ENCODE assay signal across 13 cellular contexts in the genomic region with DNA sequence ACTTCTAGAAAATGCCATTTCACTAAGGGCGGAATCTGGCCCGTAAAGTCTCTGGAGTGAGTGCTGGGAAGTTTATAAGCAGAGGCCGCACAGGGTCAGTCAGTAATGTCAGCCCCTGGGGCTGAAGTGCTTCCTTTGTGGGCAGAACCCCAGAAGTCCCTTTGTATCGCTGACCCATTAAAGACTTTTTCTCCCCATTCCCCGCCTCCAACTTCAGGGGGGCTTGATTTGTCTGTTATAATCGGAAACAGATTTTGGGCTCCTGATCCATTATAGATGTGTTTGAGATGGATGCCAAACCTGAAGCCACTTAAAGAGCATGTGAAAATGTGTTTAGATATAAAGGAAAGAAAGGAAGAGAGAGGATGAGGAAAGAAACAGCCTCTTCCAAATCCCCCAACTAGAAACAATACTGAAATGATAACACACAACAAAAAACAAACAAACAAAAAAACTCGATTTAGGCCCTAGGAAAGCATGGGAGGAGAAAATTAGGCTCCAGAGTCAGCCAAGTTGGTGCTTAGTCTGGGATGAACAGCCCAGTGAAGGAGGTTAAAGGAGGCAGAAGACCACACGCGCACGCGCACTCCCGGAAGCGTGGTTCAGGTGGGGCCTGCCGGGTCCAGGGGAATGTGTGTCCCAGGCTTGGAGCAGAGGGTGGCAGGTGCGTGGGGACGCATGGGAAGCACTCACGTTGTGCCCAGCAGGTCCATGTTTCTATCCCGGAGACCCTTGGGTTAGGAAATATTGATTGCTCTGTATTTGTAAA. TPM values are rescaled to one million over a fixed set of nuclear protein-coding genes. Genes with fewer than 3 reads are reported as not detected.
DNase-seq lines count a peak whose midpoint lies in the region; ATAC-seq and TF ChIP-seq lines count a peak whose summit lies in the region.
"Had no signal": no experiment of that assay in that cellular context is flagged by ENCODE, and none has a peak within 500 bp of the region (broad histone marks: within the 10 kb centered on the region; RNA-seq: fewer than 3 reads in every experiment).

No MANE protein-coding gene starts in this region.

- peaks cover 88% of the 10 kb centered on the region for H3K4me1 Mint-ChIP-seq in activated CD4-positive, alpha-beta T cell treated with anti-CD3 and anti-CD28 coated beads, Interleukin-2, amount 10 ng/mL, durations not matched to agents 24 days and 14 days
- peaks cover 48% of the 10 kb centered on the region for H3K4me1 Mint-ChIP-seq in osteocyte (ENCODE audit: unreplicated experiment)

- no peaks in the 10 kb centered on the region for H3K27me3 Mint-ChIP-seq in activated CD4-positive, alpha-beta T cell treated with anti-CD3 and anti-CD28 coated beads, Interleukin-2, amount 10 ng/mL, durations not matched to agents 24 days and 14 days
- H3K27me3 Mint-ChIP-seq in osteocyte (ENCODE audit: unreplicated experiment) = no peaks in the 10 kb centered on the region

- H3K4me3 Mint-ChIP-seq in activated CD4-positive, alpha-beta T cell treated with anti-CD3 and anti-CD28 coated beads, Interleukin-2, amount 10 ng/mL, durations not matched to agents 24 days and 14 days = peak overlapping the region; percentile 29
- no peak overlapping the region for H3K4me3 Mint-ChIP-seq in osteocyte (ENCODE audit: unreplicated experiment)

- peaks cover 56% of the 10 kb centered on the region for H3K36me3 Mint-ChIP-seq in activated CD4-positive, alpha-beta T cell treated with anti-CD3 and anti-CD28 coated beads, Interleukin-2, amount 10 ng/mL, durations not matched to agents 24 days and 14 days (ENCODE audit: low read depth)
- peaks cover 12% of the 10 kb centered on the region for H3K36me3 Mint-ChIP-seq in osteocyte (ENCODE audit: unreplicated experiment)

- intact Hi-C loops in activated CD4-positive, alpha-beta T cell treated with anti-CD3 and anti-CD28 coated beads, Interleukin-2, amount 10 ng/mL, durations not matched to agents 24 days and 14 days (cut with micrococcal nuclease) = loop anchor here (5.0 kb wide), 1 partner anchor 179 kb away; no protein-coding TSS in a partner anchor
- intact Hi-C loops in dorsolateral prefrontal cortex (cut with DNase I) = no loop called here

- H3K9me3 Mint-ChIP-seq in activated CD4-positive, alpha-beta T cell treated with anti-CD3 and anti-CD28 coated beads, Interleukin-2, amount 10 ng/mL, durations not matched to agents 24 days and 14 days = no peaks in the 10 kb centered on the region
- H3K9me3 Mint-ChIP-seq in osteocyte (ENCODE audit: unreplicated experiment) = no peaks in the 10 kb centered on the region

- DNase-seq in activated CD4-positive, alpha-beta T cell treated with anti-CD3 and anti-CD28 coated beads, Interleukin-2, amount 10 ng/mL, durations not matched to agents 24 days and 14 days = no peak
- DNase-seq in activated CD4-positive, alpha-beta T cell treated with anti-CD3 and anti-CD28 coated beads for 4 hours = no peak
- peak; percentile 36 for DNase-seq in NCI-H2227 treated with DMSO at 0.1 percent for 48 hours (lab: John Stamatoyannopoulos, UW)
- no peak for DNase-seq in dorsolateral prefrontal cortex
- DNase-seq in osteocyte (ENCODE audit: extremely low spot score, unreplicated experiment) = no peak
- DNase-seq in NCI-H128 (lab: John Stamatoyannopoulos, UW; ENCODE audit: unreplicated experiment) = no peak
- DNase-seq: KBM-7, NCI-H1105, NCI-H446 treated with DMSO at 0.1 percent for 48 hours had no signal

- H3K27me3 ChIP-seq in dorsolateral prefrontal cortex = no peaks in the 10 kb centered on the region
- H3K27me3 ChIP-seq: SJSA1 had no signal

- no peak for ATAC-seq in HG03521 (IDR thresholded peaks at IDR 0.05; ENCODE audit: unreplicated experiment)
- no peak for ATAC-seq in HG02840 (IDR thresholded peaks at IDR 0.05; ENCODE audit: low FRiP score, unreplicated experiment)

- TF ChIP-seq CTCF in dorsolateral prefrontal cortex (IDR thresholded peaks at IDR 0.05 in 54 of 56, conservative IDR thresholded peaks at IDR 0.05 in 2 of 56; ENCODE audit: low read depth in 1 of 56, partially characterized antibody in 56 of 56) = no peak
- no peak for TF ChIP-seq CTCF in osteocyte (IDR thresholded peaks at IDR 0.05)

- H3K27ac ChIP-seq in dorsolateral prefrontal cortex = peak overlapping the region in 53 of 59 donors; percentile 1 to 88 (median 67)
- H3K27ac ChIP-seq: epithelial cell of prostate, SJSA1 had no signal

- no peak overlapping the region for H3K4me3 ChIP-seq in dorsolateral prefrontal cortex
- H3K4me3 ChIP-seq: SJSA1 had no signal

- H3K27ac Mint-ChIP-seq in activated CD4-positive, alpha-beta T cell treated with anti-CD3 and anti-CD28 coated beads, Interleukin-2, amount 10 ng/mL, durations not matched to agents 24 days and 14 days = peak overlapping the region; percentile 91
- peak overlapping the region; percentile 55 for H3K27ac Mint-ChIP-seq in osteocyte (ENCODE audit: unreplicated experiment)

RNA-seq across cellular contexts. Expression of gene MSI2, which starts 27.1 kb away (rescaled TPM):
- total RNA-seq in activated CD4-positive, alpha-beta T cell treated with anti-CD3 and anti-CD28 coated beads, Interleukin-2, amount 10 ng/mL, durations not matched to agents 24 days and 14 days = 171 and 172 TPM in 2 replicates
- total RNA-seq in dorsolateral prefrontal cortex (100 to 1,000 TPM in 115 of 120 experiments, 10 to 100 TPM in 5; 86.3 to 279 (median 141) TPM), osteocyte (68.5 and 75.5 TPM in 2 replicates)
